Comparison of ENCODE assay signal across 1 cellular context in genomic region chr5:136067422-136067821, GRCh38.
TF ChIP-seq lines count a peak whose summit lies in the region.

No MANE protein-coding gene starts in this region.

TF ChIP-seq in HepG2, 621 proteins besides CTCF, POLR2A, EP300 and RAD21 (continued from another document and continues in another):
- no peak for TF ChIP-seq ARHGAP35 (CRISPR knock-in tag; IDR thresholded peaks at IDR 0.05; ENCODE audit: borderline replicate concordance)
- TF ChIP-seq MED1 (CRISPR knock-in tag; IDR thresholded peaks at IDR 0.05): peak; percentile 20; the same call in 1 of the 2 replicates
- TF ChIP-seq CREBL2 (CRISPR knock-in tag; IDR thresholded peaks at IDR 0.05; ENCODE audit: borderline replicate concordance): no peak
- no peak for TF ChIP-seq PREB (CRISPR knock-in tag; IDR thresholded peaks at IDR 0.05)
- TF ChIP-seq FOXP1 (IDR thresholded peaks at IDR 0.05): no peak
- peak; percentile 15; the same call in 1 of the 2 replicates for TF ChIP-seq FOXP1 (CRISPR knock-in tag; IDR thresholded peaks at IDR 0.05)
- no peak for TF ChIP-seq ELF4 (CRISPR knock-in tag; IDR thresholded peaks at IDR 0.05; ENCODE audit: borderline replicate concordance)
- TF ChIP-seq ZNF468 (CRISPR knock-in tag; IDR thresholded peaks at IDR 0.05): no peak
- no peak for TF ChIP-seq SMARCC2 (IDR thresholded peaks at IDR 0.05)
- TF ChIP-seq IKZF1 (IDR thresholded peaks at IDR 0.05): no peak
- no peak for TF ChIP-seq LRRFIP1 (CRISPR knock-in tag; conservative IDR thresholded peaks at IDR 0.05)
- TF ChIP-seq SETDB1 (CRISPR knock-in tag; IDR thresholded peaks at IDR 0.05; ENCODE audit: borderline replicate concordance): no peak
- TF ChIP-seq ZNF547 (CRISPR knock-in tag; IDR thresholded peaks at IDR 0.05): no peak
- no peak for TF ChIP-seq ZNF724P (CRISPR knock-in tag; IDR thresholded peaks at IDR 0.05; ENCODE audit: borderline replicate concordance)
- no peak for TF ChIP-seq GRHL1 (CRISPR knock-in tag; conservative IDR thresholded peaks at IDR 0.05)
- TF ChIP-seq ZNF652 (CRISPR knock-in tag; IDR thresholded peaks at IDR 0.05; ENCODE audit: borderline replicate concordance, low read depth): no peak; the same call in 1 of the 2 replicates
- TF ChIP-seq CEBPB (IDR thresholded peaks at IDR 0.05; ENCODE audit: borderline replicate concordance, low read depth, low read length): peak; percentile 99
- TF ChIP-seq ZNF556 (CRISPR knock-in tag; IDR thresholded peaks at IDR 0.05; ENCODE audit: borderline replicate concordance): no peak
- no peak for TF ChIP-seq SNAPC5 (CRISPR knock-in tag; IDR thresholded peaks at IDR 0.05; ENCODE audit: borderline replicate concordance)
- TF ChIP-seq NR1H2 (CRISPR knock-in tag; IDR thresholded peaks at IDR 0.05; ENCODE audit: borderline replicate concordance, low read depth): no peak
- no peak for TF ChIP-seq CEBPZ (IDR thresholded peaks at IDR 0.05; ENCODE audit: low read length)
- TF ChIP-seq MTA3 (CRISPR knock-in tag; IDR thresholded peaks at IDR 0.05): no peak
- no peak for TF ChIP-seq ARNT (IDR thresholded peaks at IDR 0.05)
- TF ChIP-seq ZFP36L1 (CRISPR knock-in tag; IDR thresholded peaks at IDR 0.05): no peak
- TF ChIP-seq ZFAT (CRISPR knock-in tag; conservative IDR thresholded peaks at IDR 0.05): no peak
- TF ChIP-seq ZNF816 (CRISPR knock-in tag; IDR thresholded peaks at IDR 0.05; ENCODE audit: borderline replicate concordance): no peak
- no peak for TF ChIP-seq CREB3 (CRISPR knock-in tag; IDR thresholded peaks at IDR 0.05)
- peak; percentile 38; the same call in 1 of the 2 replicates for TF ChIP-seq CREM (IDR thresholded peaks at IDR 0.05)
- no peak for TF ChIP-seq CREM (CRISPR knock-in tag; IDR thresholded peaks at IDR 0.05)
- no peak for TF ChIP-seq SP140L (CRISPR knock-in tag; IDR thresholded peaks at IDR 0.05; ENCODE audit: borderline replicate concordance)
- TF ChIP-seq ZMYM4 (CRISPR knock-in tag; IDR thresholded peaks at IDR 0.05): no peak
- TF ChIP-seq ISL2 (CRISPR knock-in tag; IDR thresholded peaks at IDR 0.05): 0 out of 2 replicates have a peak, but pooled peaks have one; percentile 17
- TF ChIP-seq BCL3 (CRISPR knock-in tag; IDR thresholded peaks at IDR 0.05): no peak
- no peak for TF ChIP-seq STAT5B (CRISPR knock-in tag; IDR thresholded peaks at IDR 0.05)
- no peak for TF ChIP-seq ZNF672 (CRISPR knock-in tag; IDR thresholded peaks at IDR 0.05)
- TF ChIP-seq HNRNPL (IDR thresholded peaks at IDR 0.05; ENCODE audit: low read depth, low read length): no peak
- no peak for TF ChIP-seq ZNF260 (CRISPR knock-in tag; IDR thresholded peaks at IDR 0.05; ENCODE audit: borderline replicate concordance, low read depth)
- no peak for TF ChIP-seq ZNF577 (CRISPR knock-in tag; IDR thresholded peaks at IDR 0.05; ENCODE audit: borderline replicate concordance, low read depth)
- TF ChIP-seq TCF12 (IDR thresholded peaks at IDR 0.05): no peak
- no peak for TF ChIP-seq TCF12 (CRISPR knock-in tag; IDR thresholded peaks at IDR 0.05)
- TF ChIP-seq SMC3 (IDR thresholded peaks at IDR 0.05; ENCODE audit: low read length): peak; percentile 39; the same call in 1 of the 2 replicates
- TF ChIP-seq PAWR (CRISPR knock-in tag; IDR thresholded peaks at IDR 0.05; ENCODE audit: borderline replicate concordance): no peak
- TF ChIP-seq ZNF101 (CRISPR knock-in tag; IDR thresholded peaks at IDR 0.05; ENCODE audit: borderline replicate concordance, low read depth): no peak
- no peak for TF ChIP-seq TRIM24 (CRISPR knock-in tag; IDR thresholded peaks at IDR 0.05)
- TF ChIP-seq DRAP1 (CRISPR knock-in tag; IDR thresholded peaks at IDR 0.05): 0 out of 2 replicates have a peak, but pooled peaks have one; percentile 16
- no peak for TF ChIP-seq SOX13 (IDR thresholded peaks at IDR 0.05)
- TF ChIP-seq SOX13 (CRISPR knock-in tag; conservative IDR thresholded peaks at IDR 0.05 in 1 of 2, IDR thresholded peaks at IDR 0.05 in 1 of 2): peak in 1 of 2 experiments; percentile 82; a peak in 2 of 4 replicates
- TF ChIP-seq ZNF142 (CRISPR knock-in tag; IDR thresholded peaks at IDR 0.05): no peak
- no peak for TF ChIP-seq ZNF678 (CRISPR knock-in tag; IDR thresholded peaks at IDR 0.05)
- TF ChIP-seq MATR3 (CRISPR knock-in tag; IDR thresholded peaks at IDR 0.05): no peak
- TF ChIP-seq ZNF256 (CRISPR knock-in tag; conservative IDR thresholded peaks at IDR 0.05): no peak
- TF ChIP-seq ZZZ3 (CRISPR knock-in tag; IDR thresholded peaks at IDR 0.05; ENCODE audit: borderline replicate concordance): no peak
- TF ChIP-seq MBD4 (IDR thresholded peaks at IDR 0.05; ENCODE audit: borderline replicate concordance, low read length): no peak
